8 cellular contexts compared by ENCODE assay signal in the genomic region with DNA sequence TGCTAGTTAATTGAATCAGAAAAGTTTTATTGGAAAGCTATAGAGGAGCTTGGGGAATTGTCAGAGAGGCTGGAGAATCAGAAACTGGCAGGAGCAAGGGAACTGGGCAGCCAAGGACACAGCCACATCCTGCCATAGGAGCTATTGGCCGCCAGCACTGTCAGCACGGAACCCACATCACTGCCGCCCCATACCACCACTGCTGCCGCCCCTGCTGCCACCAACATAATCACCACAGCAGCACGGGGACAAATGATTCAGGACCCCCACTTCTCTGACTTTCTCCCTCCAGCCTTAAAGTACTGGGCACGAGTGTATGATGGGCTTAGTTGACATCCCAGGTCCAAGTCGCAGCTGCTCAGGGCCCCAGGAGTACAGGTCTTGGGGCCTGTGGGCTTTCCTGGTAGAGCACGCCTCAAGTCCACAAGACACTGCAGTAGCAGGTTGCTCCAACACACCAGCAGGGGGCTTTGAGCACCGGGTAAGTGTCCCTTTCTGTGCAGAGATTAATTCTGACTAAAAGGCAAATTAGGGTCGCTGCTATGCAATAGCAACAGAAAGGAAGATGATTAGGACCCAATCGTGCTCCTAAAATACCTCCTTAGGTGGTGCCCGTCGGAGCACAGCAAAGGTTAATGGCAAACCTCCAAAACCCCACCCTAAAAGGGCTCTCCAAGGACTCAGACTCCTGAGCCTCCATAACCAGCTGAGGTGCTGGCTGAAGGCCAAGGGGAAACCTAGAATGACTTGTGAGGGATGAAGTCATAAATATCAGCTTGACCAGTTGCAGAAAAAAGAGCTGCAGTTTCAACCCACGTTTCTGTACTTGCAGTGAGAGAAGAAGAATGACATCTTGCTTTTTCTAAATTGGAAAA. TPM values are rescaled to one million over a fixed set of nuclear protein-coding genes. Genes with fewer than 3 reads are reported as not detected.
DNase-seq lines count a peak whose midpoint lies in the region; ATAC-seq and TF ChIP-seq lines count a peak whose summit lies in the region.

No MANE protein-coding gene starts in this region.

- H3K4me3 ChIP-seq in DOHH2 (ENCODE audit: low read length) (no peak overlapping the region), astrocyte of the cerebellum (ENCODE audit: low read depth, low read length) (no peak overlapping the region), thoracic aorta (no peak overlapping the region)

- DNase-seq in NCI-H82 (lab: John Stamatoyannopoulos, UW) = peak; percentile 85
- peak; percentile 31 for DNase-seq in astrocyte of the cerebellum (ENCODE audit: low read depth)
- DNase-seq in kidney tubule cell (ENCODE audit: low spot score) = peak; percentile 88
- peak; percentile 31 for DNase-seq in thoracic aorta (ENCODE audit: low spot score)
- no peak for DNase-seq in NCI-H446 treated with DMSO at 0.1 percent for 48 hours (lab: John Stamatoyannopoulos, UW)

- no peaks in the 10 kb centered on the region for H4K20me1 ChIP-seq in DOHH2 (ENCODE audit: control insufficient read depth, insufficient read depth, low read depth, low read length)

- TF ChIP-seq CTCF in DOHH2 (IDR thresholded peaks at IDR 0.05; ENCODE audit: low read depth, low read length, poor library complexity, severe bottlenecking) = peak; percentile 51
- peak; percentile 53 for TF ChIP-seq CTCF in astrocyte of the cerebellum (IDR thresholded peaks at IDR 0.05; ENCODE audit: low read depth, low read length, missing control alignments)
- peak; percentile 53 for TF ChIP-seq CTCF in thoracic aorta (IDR thresholded peaks at IDR 0.05)

- ATAC-seq in GM19438 (IDR thresholded peaks at IDR 0.05; ENCODE audit: low read depth, unreplicated experiment) (peak; percentile 82), HG03342 (IDR thresholded peaks at IDR 0.05; ENCODE audit: unreplicated experiment) (peak; percentile 86), thoracic aorta (ENCODE audit: insufficient number of reproducible peaks, low FRiP score, low read depth) (no peak)

- H3K4me1 ChIP-seq in DOHH2 (ENCODE audit: control insufficient read depth, low read length) (no peaks in the 10 kb centered on the region), thoracic aorta (ENCODE audit: control insufficient read depth in 1 of 2, low read depth in 2 of 2) (peaks cover 3 to 8% of the 10 kb centered on the region in 2 donors)

- H3K4me2 ChIP-seq in DOHH2 (ENCODE audit: low read length) = no peak overlapping the region

- H3F3A ChIP-seq in DOHH2 (ENCODE audit: control insufficient read depth, insufficient read depth) = no peaks in the 10 kb centered on the region

- no peaks in the 10 kb centered on the region for H3K27me3 ChIP-seq in DOHH2 (ENCODE audit: control insufficient read depth, low read length)
- no peaks in the 10 kb centered on the region for H3K27me3 ChIP-seq in thoracic aorta (replicated peaks; ENCODE audit: insufficient read depth)

- H3K27ac ChIP-seq in DOHH2 (ENCODE audit: low read depth, low read length) = no peak overlapping the region
- peak overlapping the region in 1 of 2 donors; percentile 2 for H3K27ac ChIP-seq in thoracic aorta

- H3K9me2 ChIP-seq in DOHH2 (replicated peaks; ENCODE audit: control insufficient read depth, low read length) = no peaks in the 10 kb centered on the region

- no peaks in the 10 kb centered on the region for H3K36me3 ChIP-seq in DOHH2 (ENCODE audit: control insufficient read depth, low read length)
- H3K36me3 ChIP-seq in thoracic aorta = no peaks in the 10 kb centered on the region

- no peaks in the 10 kb centered on the region for H3K79me2 ChIP-seq in DOHH2 (ENCODE audit: control insufficient read depth, low read length)

- H3K9me3 ChIP-seq in DOHH2 (ENCODE audit: control insufficient read depth, insufficient read depth, low read length) (no peaks in the 10 kb centered on the region), thoracic aorta (no peaks in the 10 kb centered on the region)

- in situ Hi-C loops in astrocyte of the cerebellum (cut with HindIII; ENCODE audit: low sequenced_read_pairs) = no loop called here

RNA-seq across cellular contexts. Expression of a gene that starts 6.8 kb away (rescaled TPM):
- total RNA-seq in thoracic aorta = 10 to 100 TPM; 16.2 to 19.0 TPM
